25 cellular contexts compared by ENCODE assay signal in the genomic region with DNA sequence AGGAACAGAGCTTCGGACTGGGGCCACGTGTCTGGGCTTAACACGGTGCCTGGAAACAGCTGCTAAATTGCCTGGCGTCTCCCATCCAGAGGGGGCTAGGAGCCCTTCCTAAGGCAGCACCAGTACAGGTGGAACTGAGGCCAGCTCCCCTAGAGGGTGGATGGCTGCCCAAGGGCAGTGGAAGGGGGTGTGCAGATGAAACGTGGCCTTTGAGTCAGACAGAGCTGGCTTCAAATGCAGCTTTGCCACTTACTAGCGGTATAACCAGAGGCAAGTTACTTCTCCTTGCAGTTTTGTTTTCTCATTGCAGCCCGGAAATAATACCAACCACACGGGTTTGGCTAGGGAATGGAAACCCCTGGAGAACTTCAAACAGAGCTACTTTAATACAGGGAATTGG. TPM values are rescaled to one million over a fixed set of nuclear protein-coding genes. Genes with fewer than 3 reads are reported as not detected.
DNase-seq lines count a peak whose midpoint lies in the region; ATAC-seq and TF ChIP-seq lines count a peak whose summit lies in the region.
"Had no signal": no experiment of that assay in that cellular context is flagged by ENCODE, and none has a peak within 500 bp of the region (broad histone marks: within the 10 kb centered on the region; RNA-seq: fewer than 3 reads in every experiment).

No MANE protein-coding gene starts in this region.

- in situ Hi-C loops in GM23248 (cut with MboI) = no loop called here

- ATAC-seq in HG02798 (IDR thresholded peaks at IDR 0.05; ENCODE audit: poor library complexity, unreplicated experiment) = no peak
- ATAC-seq: stimulated activated naive B cell treated with anti-CD40 and anti-IgM and Interleukin-4, amounts not matched to agents 10 μg/mL and 1 μg/mL and 100 μg/mL, for 72 hours had no signal

- no peak overlapping the region for H3K4me2 ChIP-seq in GM23248 (ENCODE audit: unreplicated experiment)
- H3K4me2 ChIP-seq: KMS-11 had no signal

- DNase-seq in GM23248 (peak; percentile 39), NOMO-1 treated with dmso at 0.1 percent for 144 hours (lab: John Stamatoyannopoulos, UW; ENCODE audit: unreplicated experiment) (peak; percentile 51), epithelial cell of esophagus (ENCODE audit: low read depth) (peak; percentile 27), NCI-H146 (lab: John Stamatoyannopoulos, UW) (no peak), NCI-H2227 treated with DMSO at 0.1 percent for 48 hours (lab: John Stamatoyannopoulos, UW) (no peak)
- no peak for DNase-seq in T-helper 2 cell treated with Interferon-gamma antibody and Interleukin-4, amounts not matched to agents 5 μg/mL and 100 μg/mL, for 36 hours (ENCODE audit: low spot score)
- DNase-seq: activated CD4-positive, alpha-beta memory T cell treated with anti-CD3 and anti-CD28 coated beads for 36 hours; CD4-positive, alpha-beta memory T cell; DMS79; dorsolateral prefrontal cortex; hippocampal formation; naive B cell; NCI-H1105 treated with DMSO at 0.1 percent for 48 hours; NCI-H2107; NCI-H524; SJCRH30; stimulated activated naive B cell treated with anti-CD40 and anti-IgM and Interleukin-4, amounts not matched to agents 10 μg/mL and 1 μg/mL and 100 μg/mL, for 72 hours; thyroid gland had no signal

- H3K36me3 Mint-ChIP-seq in T-helper 2 cell treated with Interferon-gamma antibody and Interleukin-4, amounts not matched to agents 5 μg/mL and 100 μg/mL, for 36 hours (ENCODE audit: low read depth) = no peaks in the 10 kb centered on the region
- H3K36me3 Mint-ChIP-seq: activated CD4-positive, alpha-beta memory T cell treated with anti-CD3 and anti-CD28 coated beads for 36 hours; CD4-positive, alpha-beta memory T cell; naive B cell; stimulated activated naive B cell treated with anti-CD40 and anti-IgM and Interleukin-4, amounts not matched to agents 10 μg/mL and 1 μg/mL and 100 μg/mL, for 72 hours had no signal

- H3K9me3 ChIP-seq in GM23248 (ENCODE audit: low read depth) (no peaks in the 10 kb centered on the region), neutrophil (no peaks in the 10 kb centered on the region)
- H3K9me3 ChIP-seq: SJCRH30, thyroid gland had no signal

- no peak overlapping the region for H3K27ac Mint-ChIP-seq in T-helper 2 cell treated with Interferon-gamma antibody and Interleukin-4, amounts not matched to agents 5 μg/mL and 100 μg/mL, for 36 hours
- H3K27ac Mint-ChIP-seq: activated CD4-positive, alpha-beta memory T cell treated with anti-CD3 and anti-CD28 coated beads for 36 hours; CD4-positive, alpha-beta memory T cell; naive B cell; stimulated activated naive B cell treated with anti-CD40 and anti-IgM and Interleukin-4, amounts not matched to agents 10 μg/mL and 1 μg/mL and 100 μg/mL, for 72 hours; T-helper 1 cell treated with Interleukin-12 subunit alpha and Interleukin-12 subunit beta and Interleukin-4 antibody, amounts not matched to agents 30 μg/mL and 1 μg/mL, for 36 hours had no signal

- no peak for TF ChIP-seq CTCF in epithelial cell of esophagus (IDR thresholded peaks at IDR 0.05; ENCODE audit: insufficient read depth, low read depth, low read length, missing control alignments)
- TF ChIP-seq CTCF in neutrophil (IDR thresholded peaks at IDR 0.05) = no peak

- no peak overlapping the region for H3K27ac ChIP-seq in GM23248
- peak overlapping the region; percentile 75 for H3K27ac ChIP-seq in neutrophil
- H3K27ac ChIP-seq: cardiac muscle cell, dorsolateral prefrontal cortex, KMS-11, parathyroid adenoma, SJCRH30, thyroid gland had no signal

- H3K79me2 ChIP-seq in GM23248 (ENCODE audit: insufficient read depth) = no peaks in the 10 kb centered on the region
- H3K79me2 ChIP-seq: parathyroid adenoma had no signal

- WGBS in GM23248 (ENCODE audit: low coverage in 1 of 2, low lambda C conversion rate in 2 of 2, missing lambda C conversion rate in 2 of 2), 2 experiments = 14 to 19% methylated on average over 8 of the region's 8 CpGs

- no peak overlapping the region for H2AFZ ChIP-seq in GM23248
- H2AFZ ChIP-seq: parathyroid adenoma had no signal

- peaks cover 5% of the 10 kb centered on the region for H3K4me1 Mint-ChIP-seq in T-helper 2 cell treated with Interferon-gamma antibody and Interleukin-4, amounts not matched to agents 5 μg/mL and 100 μg/mL, for 36 hours (ENCODE audit: low read depth)
- H3K4me1 Mint-ChIP-seq: CD4-positive, alpha-beta memory T cell had no signal

- H3F3A ChIP-seq in GM23248 (ENCODE audit: insufficient read depth) = no peaks in the 10 kb centered on the region

- H3K36me3 ChIP-seq in GM23248 (ENCODE audit: low read depth) (no peaks in the 10 kb centered on the region), neutrophil (no peaks in the 10 kb centered on the region)
- H3K36me3 ChIP-seq: cardiac muscle cell, SJCRH30, thyroid gland had no signal

- no peak overlapping the region for H3K9ac ChIP-seq in GM23248
- H3K9ac ChIP-seq: KMS-11, parathyroid adenoma had no signal

- no peaks in the 10 kb centered on the region for H3K9me2 ChIP-seq in GM23248 (ENCODE audit: insufficient read depth)

- H3K4me3 Mint-ChIP-seq in T-helper 2 cell treated with Interferon-gamma antibody and Interleukin-4, amounts not matched to agents 5 μg/mL and 100 μg/mL, for 36 hours = no peak overlapping the region
- H3K4me3 Mint-ChIP-seq: activated CD4-positive, alpha-beta memory T cell treated with anti-CD3 and anti-CD28 coated beads for 36 hours; CD4-positive, alpha-beta memory T cell; naive B cell; stimulated activated naive B cell treated with anti-CD40 and anti-IgM and Interleukin-4, amounts not matched to agents 10 μg/mL and 1 μg/mL and 100 μg/mL, for 72 hours; T-helper 1 cell treated with Interleukin-12 subunit alpha and Interleukin-12 subunit beta and Interleukin-4 antibody, amounts not matched to agents 30 μg/mL and 1 μg/mL, for 36 hours had no signal

- no peaks in the 10 kb centered on the region for H3K9me3 Mint-ChIP-seq in T-helper 2 cell treated with Interferon-gamma antibody and Interleukin-4, amounts not matched to agents 5 μg/mL and 100 μg/mL, for 36 hours
- H3K9me3 Mint-ChIP-seq: activated CD4-positive, alpha-beta memory T cell treated with anti-CD3 and anti-CD28 coated beads for 36 hours; naive B cell; stimulated activated naive B cell treated with anti-CD40 and anti-IgM and Interleukin-4, amounts not matched to agents 10 μg/mL and 1 μg/mL and 100 μg/mL, for 72 hours; T-helper 1 cell treated with Interleukin-12 subunit alpha and Interleukin-12 subunit beta and Interleukin-4 antibody, amounts not matched to agents 30 μg/mL and 1 μg/mL, for 36 hours had no signal

- H3K27me3 ChIP-seq in GM23248 (replicated peaks; ENCODE audit: insufficient read depth) (peaks cover 15% of the 10 kb centered on the region), neutrophil (no peaks in the 10 kb centered on the region)
- H3K27me3 ChIP-seq: cardiac muscle cell, SJCRH30, thyroid gland had no signal

- H3K27me3 Mint-ChIP-seq in T-helper 2 cell treated with Interferon-gamma antibody and Interleukin-4, amounts not matched to agents 5 μg/mL and 100 μg/mL, for 36 hours (ENCODE audit: low read depth) = peaks cover 8% of the 10 kb centered on the region

- H4K20me1 ChIP-seq in GM23248 (ENCODE audit: insufficient read depth) = no peaks in the 10 kb centered on the region

- H3K4me1 ChIP-seq in GM23248 (ENCODE audit: insufficient read depth) (no peaks in the 10 kb centered on the region), neutrophil (ENCODE audit: control insufficient read depth in 1 of 2, insufficient read depth in 1 of 2, low read depth in 1 of 2, low read length in 1 of 2) (peaks cover 0 to 27% of the 10 kb centered on the region in 2 experiments)
- H3K4me1 ChIP-seq: parathyroid adenoma, SJCRH30, thyroid gland had no signal

- no peak overlapping the region for H3K4me3 ChIP-seq in GM23248
- no peak overlapping the region for H3K4me3 ChIP-seq in epithelial cell of esophagus (ENCODE audit: low read length)
- H3K4me3 ChIP-seq in neutrophil (ENCODE audit: low read depth in 1 of 2, low read length in 1 of 2) = no peak overlapping the region
- H3K4me3 ChIP-seq: cardiac muscle cell, dorsolateral prefrontal cortex, SJCRH30, thyroid gland had no signal

RNA-seq across cellular contexts. Expression of gene SLC24A4, which starts 59.3 kb away (rescaled TPM):
- not detected in 2 replicates for total RNA-seq in GM23248 (2014; rRNA removed; shearing (Covaris generic))
- not detected in 2 replicates for polyA plus RNA-seq in GM23248 (2016; fragmentation: Nextera tagmentation; extraction: Ambion mirVana)
- total RNA-seq: activated CD4-positive, alpha-beta memory T cell treated with anti-CD3 and anti-CD28 coated beads for 36 hours; CD4-positive, alpha-beta memory T cell had no signal
- polyA plus RNA-seq: AG04450; CD4-positive, alpha-beta memory T cell had no signal

Comparison
In these comparisons a context has a peak if more than half of its experiments do, and no peak if none do; other contexts are left out.
1. DNase-seq: peak in GM23248 (single experiment), NOMO-1 treated with dmso at 0.1 percent for 144 hours (single experiment) and epithelial cell of esophagus (single experiment); none in NCI-H146 (single experiment), T-helper 2 cell treated with Interferon-gamma antibody and Interleukin-4, amounts not matched to agents 5 μg/mL and 100 μg/mL, for 36 hours (single experiment) and NCI-H2227 treated with DMSO at 0.1 percent for 48 hours (single experiment).